In the genomic region with DNA sequence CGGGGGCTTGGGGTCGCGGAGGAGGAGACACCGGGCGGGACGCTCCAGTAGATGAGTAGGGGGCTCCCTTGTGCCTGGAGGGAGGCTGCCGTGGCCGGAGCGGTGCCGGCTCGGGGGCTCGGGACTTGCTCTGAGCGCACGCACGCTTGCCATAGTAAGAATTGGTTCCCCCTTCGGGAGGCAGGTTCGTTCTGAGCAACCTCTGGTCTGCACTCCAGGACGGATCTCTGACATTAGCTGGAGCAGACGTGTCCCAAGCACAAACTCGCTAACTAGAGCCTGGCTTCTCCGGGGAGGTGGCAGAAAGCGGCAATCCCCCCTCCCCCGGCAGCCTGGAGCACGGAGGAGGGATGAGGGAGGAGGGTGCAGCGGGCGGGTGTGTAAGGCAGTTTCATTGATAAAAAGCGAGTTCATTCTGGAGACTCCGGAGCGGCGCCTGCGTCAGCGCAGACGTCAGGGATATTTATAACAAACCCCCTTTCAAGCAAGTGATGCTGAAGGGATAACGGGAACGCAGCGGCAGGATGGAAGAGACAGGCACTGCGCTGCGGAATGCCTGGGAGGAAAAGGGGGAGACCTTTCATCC, we compare ENCODE assay signal across 8 cellular contexts. TPM values are rescaled to one million over a fixed set of nuclear protein-coding genes. Genes with fewer than 3 reads are reported as not detected.
DNase-seq lines count a peak whose midpoint lies in the region; ATAC-seq and TF ChIP-seq lines count a peak whose summit lies in the region.

No MANE protein-coding gene starts in this region.

- peak overlapping the region; percentile 98 for H3K27ac Mint-ChIP-seq in T-helper 17 cell

- no TSS peak for BruUV-seq in mammary epithelial cell (replicated peaks; lab: Mats Ljungman, UMichigan)

- ATAC-seq in T-helper 17 cell (no peak), GM19328 (IDR thresholded peaks at IDR 0.05; ENCODE audit: unreplicated experiment) (no peak), GM18870 (IDR thresholded peaks at IDR 0.05; ENCODE audit: unreplicated experiment) (no peak)

- no peak overlapping the region for H2AFZ ChIP-seq in mammary epithelial cell (ENCODE audit: low read depth, low read length)

- CTCF ChIA-PET in mammary epithelial cell (lab: Charles Lee; ENCODE audit: low non-redundant PET), result no interaction called here

- H3K4me3 ChIP-seq in mammary epithelial cell (replicated peaks in 1 of 3; ENCODE audit: insufficient read depth in 1 of 3, low read depth in 2 of 3, low read length in 3 of 3), result peak overlapping the region; percentile 66 to 96 (median 81)
- peak overlapping the region; percentile 89 for H3K4me3 ChIP-seq in skeletal muscle satellite cell (ENCODE audit: low read length)

- H3K9me3 ChIP-seq in T-helper 17 cell (ENCODE audit: control insufficient read depth, low read length, poor library complexity, severe bottlenecking) (no peaks in the 10 kb centered on the region), mammary epithelial cell (replicated peaks; ENCODE audit: insufficient read depth, low read length) (no peaks in the 10 kb centered on the region), skeletal muscle satellite cell (replicated peaks; ENCODE audit: low read length) (no peaks in the 10 kb centered on the region)

- H3K27ac ChIP-seq in mammary epithelial cell (ENCODE audit: insufficient read depth, low read depth, low read length), result peak overlapping the region; percentile 97

- dilution Hi-C loops in mammary epithelial cell (cut with HindIII; ENCODE audit: low sequenced_read_pairs), result no loop called here

- DNase-seq in GM04504 (ENCODE audit: low read depth) (peak; percentile 24), KBM-7 (peak; percentile 55), T-helper 17 cell (peak in 2 of 3 donors; percentile 27 to 38), mammary epithelial cell (peak; percentile 42), iris pigment epithelial cell (ENCODE audit: low read depth) (peak; percentile 79)

- peak overlapping the region; percentile 93 for H3K4me2 ChIP-seq in mammary epithelial cell (ENCODE audit: insufficient read depth, low read depth, low read length)
- peak overlapping the region; percentile 96 for H3K4me2 ChIP-seq in skeletal muscle satellite cell (ENCODE audit: low read length)

- H3K27me3 ChIP-seq in mammary epithelial cell (ENCODE audit: insufficient read depth, low read length) (no peaks in the 10 kb centered on the region), skeletal muscle satellite cell (ENCODE audit: control insufficient read depth, insufficient read depth, low read length) (peaks cover 3% of the 10 kb centered on the region)

- H3K4me1 Mint-ChIP-seq in T-helper 17 cell, result peaks cover 58% of the 10 kb centered on the region

- peaks cover 8% of the 10 kb centered on the region for H4K20me1 ChIP-seq in mammary epithelial cell (ENCODE audit: insufficient read depth, low read length)

- peaks cover 16% of the 10 kb centered on the region for H3K36me3 Mint-ChIP-seq in T-helper 17 cell (ENCODE audit: low read depth)

- H3K27me3 Mint-ChIP-seq in T-helper 17 cell, result peaks cover 15% of the 10 kb centered on the region

- H3K4me1 ChIP-seq in mammary epithelial cell (ENCODE audit: insufficient read depth, low read length) (peaks cover 31% of the 10 kb centered on the region), skeletal muscle satellite cell (ENCODE audit: control insufficient read depth, insufficient read depth, low read length) (peaks cover 24% of the 10 kb centered on the region)

- in situ Hi-C loops in KBM-7 (cut with MboI; ENCODE audit: low pct_unique_long_range_greater_than_20kb, low sequenced_read_pairs) (no loop called here), mammary epithelial cell (cut with MboI; ENCODE audit: low sequenced_read_pairs in 2 of 2) (no loop called here)

- WGBS in mammary epithelial cell (ENCODE audit: low coverage, missing lambda C conversion rate), result 2% methylated on average over 19 of the region's 38 CpGs

- no peak for TF ChIP-seq CTCF in mammary epithelial cell (conservative IDR thresholded peaks at IDR 0.05 in 1 of 2, IDR thresholded peaks at IDR 0.05 in 1 of 2; ENCODE audit: extremely low read depth in 1 of 2, insufficient read depth in 1 of 2, low read depth in 1 of 2, low read length in 2 of 2)

- H3K9ac ChIP-seq in mammary epithelial cell (ENCODE audit: insufficient read depth, low read length) (peak overlapping the region; percentile 96), skeletal muscle satellite cell (ENCODE audit: low read depth, low read length) (peak overlapping the region; percentile 96)

- peak overlapping the region; percentile 91 for H3K4me3 Mint-ChIP-seq in T-helper 17 cell

- H3K36me3 ChIP-seq in mammary epithelial cell (ENCODE audit: insufficient read depth, low read length), result peaks cover 16% of the 10 kb centered on the region
- peaks cover 18% of the 10 kb centered on the region for H3K36me3 ChIP-seq in skeletal muscle satellite cell (ENCODE audit: insufficient read depth, low read length)

- H3K79me2 ChIP-seq in mammary epithelial cell (ENCODE audit: insufficient read depth, low read length), result peaks cover 31% of the 10 kb centered on the region

- intact Hi-C loops in mammary epithelial cell (cut with micrococcal nuclease), result loop anchor here (5.0 kb wide), 2 partner anchors 37 to 132 kb away; no protein-coding TSS in a partner anchor

RNA-seq across cellular contexts. Expression of a gene that starts 0.6 kb away (rescaled TPM):
- 1,000 to 10,000 TPM; 2,179 to 4,074 TPM for total RNA-seq in T-helper 17 cell
- 100 to 1,000 TPM in 1 of 2 donors, 10 to 100 TPM in 1; 78.5 to 204 TPM for total RNA-seq in mammary epithelial cell
- 89.9 TPM for polyA plus RNA-seq in mammary epithelial cell
- 233 TPM for polyA minus RNA-seq in mammary epithelial cell
- 3.3 and 7.9 TPM in 2 replicates for total RNA-seq in skeletal muscle satellite cell (2012; rRNA removed)

Comparison
In these comparisons a context has a peak if more than half of its experiments do, and no peak if none do; other contexts are left out.
1. DNase-seq: peak in every context shown above with its lines; median percentile 79 in iris pigment epithelial cell; 55 in KBM-7; 42 in mammary epithelial cell; 32 in T-helper 17 cell; 24 in GM04504.
2. RNA of a gene that starts 0.6 kb away (total RNA-seq): 2,179 to 4,074 TPM in T-helper 17 cell; 78.5 to 204 TPM in mammary epithelial cell; every median in the first group is over 10 times any median in the second.